In the genomic region with DNA sequence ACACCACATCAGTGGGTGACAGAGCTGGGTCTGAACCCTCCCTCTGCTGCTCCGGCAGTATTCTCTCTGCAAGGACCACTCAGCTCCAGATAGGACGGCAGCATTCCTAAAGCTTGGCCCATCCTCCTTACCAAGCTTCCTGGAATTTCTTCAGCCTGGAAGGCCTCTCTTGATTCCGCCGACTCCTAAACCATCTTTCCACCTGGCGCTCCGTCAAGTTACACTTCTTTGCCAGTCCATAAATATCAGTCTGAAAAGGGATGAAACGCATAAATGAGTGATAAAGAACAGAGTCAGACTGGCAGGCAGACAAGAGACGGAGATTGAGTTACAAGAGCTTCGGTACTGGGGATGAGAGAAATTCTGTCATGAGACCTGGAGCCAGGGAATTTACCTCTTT, we compare ENCODE assay signal across 9 cellular contexts. TPM values are rescaled to one million over a fixed set of nuclear protein-coding genes. Genes with fewer than 3 reads are reported as not detected.
"Had no signal": no experiment of that assay in that cellular context is flagged by ENCODE, and none has a peak within 500 bp of the region (broad histone marks: within the 10 kb centered on the region; RNA-seq: fewer than 3 reads in every experiment).

No MANE protein-coding gene starts in this region.

- DNase-seq: HFFc6 had no signal

- H3K4me3 ChIP-seq: GM23338, HAP-1 had no signal

- ATAC-seq: GM23338, HCT116, HepG2 had no signal

- H3K4me1 Mint-ChIP-seq: IgD-negative memory B cell had no signal

- H3K27ac Mint-ChIP-seq: GM23338, HFFc6, IgD-negative memory B cell had no signal

- H3K9me3 ChIP-seq: HAP-1 had no signal

- H3K9me3 Mint-ChIP-seq: GM23338 had no signal

- H3K36me3 ChIP-seq: HAP-1 had no signal

- H3K4me1 ChIP-seq: HAP-1 had no signal

- H3K27me3 Mint-ChIP-seq: IgD-negative memory B cell had no signal

- H3K27ac ChIP-seq: HL-60 had no signal

- H3K4me3 Mint-ChIP-seq: GM23338, HFFc6, IgD-negative memory B cell had no signal

- H3K36me3 Mint-ChIP-seq: IgD-negative memory B cell had no signal

RNA-seq across cellular contexts. Expression of a gene that starts 44.3 kb away (rescaled TPM):
- total RNA-seq: H1, HepG2, HFFc6, HT1080 had no signal
- polyA plus RNA-seq: HepG2, IgD-negative memory B cell had no signal
